ENCODE assay signal across 8 cellular contexts in the genomic region with DNA sequence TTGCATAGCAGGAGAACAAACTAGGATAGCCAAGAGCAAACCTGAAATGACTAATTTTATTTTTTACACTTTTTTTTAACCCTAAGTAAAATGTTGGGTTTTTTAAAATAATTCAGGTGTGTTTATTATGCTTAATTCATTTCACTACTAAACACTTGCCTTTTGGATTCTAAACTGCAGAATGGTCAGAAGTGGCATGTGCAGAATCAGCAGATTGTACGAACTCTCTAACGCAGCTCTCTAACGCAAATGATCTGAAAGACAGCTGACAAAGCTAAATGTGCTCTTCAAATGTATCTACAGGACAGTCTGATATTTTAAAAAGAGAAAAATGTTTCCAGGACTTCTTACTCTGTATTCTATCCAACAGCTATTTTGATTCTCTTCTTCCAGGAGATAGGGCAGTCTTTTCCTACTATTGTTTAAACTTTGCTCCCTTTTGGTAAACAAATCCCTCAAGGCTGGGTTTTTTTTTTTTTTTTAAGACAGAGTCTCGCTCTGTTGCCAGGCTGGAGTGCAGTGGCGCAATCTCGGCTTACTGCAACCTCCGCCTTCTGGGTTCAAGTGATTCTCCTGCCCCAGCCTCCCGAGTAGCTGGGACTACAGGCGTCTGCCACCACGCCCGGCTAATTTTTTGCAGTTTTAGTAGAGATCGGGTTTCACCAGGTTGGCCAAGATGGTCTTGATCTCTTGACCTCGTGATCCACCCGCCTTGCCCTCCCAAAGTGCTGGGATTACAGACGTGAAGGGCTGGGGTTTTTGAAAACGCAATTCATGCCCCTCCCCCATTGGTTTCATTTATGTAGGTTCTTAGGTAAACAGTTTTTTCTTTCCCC. TPM values are rescaled to one million over a fixed set of nuclear protein-coding genes. Genes with fewer than 3 reads are reported as not detected.
DNase-seq lines count a peak whose midpoint lies in the region; ATAC-seq and TF ChIP-seq lines count a peak whose summit lies in the region.

No MANE protein-coding gene starts in this region.

- DNase-seq in activated naive CD4-positive, alpha-beta T cell treated with anti-CD3 and anti-CD28 coated beads for 36 hours, result peak; percentile 27
- DNase-seq in activated naive CD4-positive, alpha-beta T cell treated with anti-CD3 and anti-CD28 coated beads, Interleukin-2, amount 50 U/mL, for 16 hours, result no peak
- DNase-seq in astrocyte of the cerebellum (ENCODE audit: low read depth), result no peak
- DNase-seq in thyroid gland, result peak; percentile 24 to 33
- no peak for DNase-seq in SK-N-DZ (ENCODE audit: low spot score)
- DNase-seq in NOMO-1 treated with DMSO at 0.1 percent for 48 hours (lab: John Stamatoyannopoulos, UW; ENCODE audit: unreplicated experiment), result no peak

- no peak for TF ChIP-seq CTCF in astrocyte of the cerebellum (IDR thresholded peaks at IDR 0.05; ENCODE audit: low read depth, low read length, missing control alignments)
- no peak for TF ChIP-seq CTCF in liver (IDR thresholded peaks at IDR 0.05; ENCODE audit: low read depth, low read length, missing input control)
- TF ChIP-seq CTCF in thyroid gland (IDR thresholded peaks at IDR 0.05), result no peak

- peak overlapping the region; percentile 89 to 96 for H3K27ac ChIP-seq in liver (ENCODE audit: low read depth in 1 of 2, low read length in 2 of 2)
- peak overlapping the region; percentile 91 to 99 (median 99) for H3K27ac ChIP-seq in thyroid gland

- H3K4me3 ChIP-seq in astrocyte of the cerebellum (ENCODE audit: low read depth, low read length) (peak overlapping the region; percentile 91), liver (ENCODE audit: low read depth in 1 of 3, low read length in 3 of 3) (peak overlapping the region; percentile 90 to 94 (median 92)), thyroid gland (replicated peaks in 1 of 3) (peak overlapping the region in 2 of 3 donors; percentile 95 to 96)

- H3K4me1 Mint-ChIP-seq in activated naive CD4-positive, alpha-beta T cell treated with anti-CD3 and anti-CD28 coated beads for 36 hours (ENCODE audit: low read depth), result peaks cover 52% of the 10 kb centered on the region

- H3K27me3 Mint-ChIP-seq in activated naive CD4-positive, alpha-beta T cell treated with anti-CD3 and anti-CD28 coated beads for 36 hours (ENCODE audit: low read depth), result no peaks in the 10 kb centered on the region

- H3K36me3 ChIP-seq in liver (ENCODE audit: control insufficient read depth in 4 of 4, insufficient read depth in 3 of 4, low read depth in 1 of 4, low read length in 3 of 4) (peaks cover 0 to 5% (median 2%) of the 10 kb centered on the region in 4 donors), thyroid gland (no peaks in the 10 kb centered on the region)

- H3K4me1 ChIP-seq in liver (ENCODE audit: control insufficient read depth in 4 of 4, insufficient read depth in 4 of 4, low read length in 3 of 4) (peaks cover 8 to 63% (median 39%) of the 10 kb centered on the region in 4 donors), thyroid gland (peaks cover 35 to 44% of the 10 kb centered on the region in 2 donors)

- H3K4me3 Mint-ChIP-seq in activated naive CD4-positive, alpha-beta T cell treated with anti-CD3 and anti-CD28 coated beads for 36 hours, result peak overlapping the region; percentile 94

- H3K9me3 ChIP-seq in liver (ENCODE audit: control insufficient read depth in 4 of 4, low read length in 3 of 4) (no peaks in the 10 kb centered on the region), thyroid gland (no peaks in the 10 kb centered on the region)

- H3K9ac ChIP-seq in liver (ENCODE audit: low read depth in 1 of 2, low read length in 2 of 2), result peak overlapping the region; percentile 85 to 92

- H3K27ac Mint-ChIP-seq in activated naive CD4-positive, alpha-beta T cell treated with anti-CD3 and anti-CD28 coated beads for 36 hours, result peak overlapping the region; percentile 91

- no peak for ATAC-seq in GM19455 (IDR thresholded peaks at IDR 0.05; ENCODE audit: unreplicated experiment)

- peaks cover 6% of the 10 kb centered on the region for H3K36me3 Mint-ChIP-seq in activated naive CD4-positive, alpha-beta T cell treated with anti-CD3 and anti-CD28 coated beads for 36 hours (ENCODE audit: low read depth)

- CTCF ChIA-PET in activated naive CD4-positive, alpha-beta T cell treated with anti-CD3 and anti-CD28 coated beads for 36 hours (lab: Charles Lee), result interaction anchor here (0.6 to 2.4 kb wide), 12 partner anchors 9 to 313 kb away, joined by 3 to 8 read pairs (median 4); partner anchors contain the start of genes C9orf40 and CARNMT1

- H3K9me3 Mint-ChIP-seq in activated naive CD4-positive, alpha-beta T cell treated with anti-CD3 and anti-CD28 coated beads for 36 hours, result no peaks in the 10 kb centered on the region

- H3K27me3 ChIP-seq in liver (ENCODE audit: control insufficient read depth in 4 of 4, insufficient read depth in 4 of 4, low read length in 3 of 4) (no peaks in the 10 kb centered on the region), thyroid gland (no peaks in the 10 kb centered on the region)

- intact Hi-C loops in activated naive CD4-positive, alpha-beta T cell treated with anti-CD3 and anti-CD28 coated beads for 36 hours (cut with micrococcal nuclease), result loop anchor here (1.0 to 5.0 kb wide), 10 partner anchors 9 to 1954 kb away; partner anchors contain the start of genes ANXA1, CARNMT1, PCSK5 and RFK
- intact Hi-C loops in thyroid gland (cut with DNase I), result loop anchor here (10.0 kb wide), 1 partner anchor 62 kb away; the partner anchor contains the start of gene CARNMT1

- 7% methylated on average over 16 of the region's 16 CpGs for WGBS in liver
- WGBS in thyroid gland, 2 donors, result 22 to 27% methylated on average over 15 to 16 of the region's 16 CpGs

- in situ Hi-C loops in astrocyte of the cerebellum (cut with HindIII; ENCODE audit: low sequenced_read_pairs), result no loop called here

- no peak for TF ChIP-seq POLR2A in thyroid gland (IDR thresholded peaks at IDR 0.05)

- TF ChIP-seq RAD21 in liver (IDR thresholded peaks at IDR 0.05), result no peak

TF ChIP-seq in liver, 16 proteins besides CTCF, POLR2A, EP300 and RAD21:
- TF ChIP-seq HNF4A (conservative IDR thresholded peaks at IDR 0.05) (peak; percentile 59), RXRA (IDR thresholded peaks at IDR 0.05) (peak; percentile 9 to 31), NR2F2 (IDR thresholded peaks at IDR 0.05) (peak; percentile 47), TAF1 (conservative IDR thresholded peaks at IDR 0.05) (peak; percentile 13), REST (IDR thresholded peaks at IDR 0.05) (no peak)

RNA-seq across cellular contexts. Expression of gene NMRK1, which starts 1.3 kb away (rescaled TPM):
- total RNA-seq in activated naive CD4-positive, alpha-beta T cell treated with anti-CD3 and anti-CD28 coated beads for 36 hours, result 10 to 100 TPM; 20.6 to 22.6 TPM
- total RNA-seq in liver, result 10 to 100 TPM in 1 of 2 donors, 1 to 10 TPM in 1; 6.8 to 17.7 TPM
- 10 to 100 TPM; 14.2 to 32.2 TPM for polyA plus RNA-seq in liver
- total RNA-seq in thyroid gland, result 10 to 100 TPM; 20.8 to 53.8 (median 28.1) TPM
- 0.82 and 1.2 TPM in 2 replicates for polyA plus RNA-seq in SK-N-DZ (2014; cell fraction: cytosol; rRNA removed)
- polyA plus RNA-seq in SK-N-DZ (2014; cell fraction: nucleus; rRNA removed), result 0.97 and 1.9 TPM in 2 replicates

RNA-seq across cellular contexts. Expression of gene OSTF1, which starts 1.7 kb away (rescaled TPM):
- 100 to 1,000 TPM; 102 to 104 TPM for total RNA-seq in activated naive CD4-positive, alpha-beta T cell treated with anti-CD3 and anti-CD28 coated beads for 36 hours
- 10 to 100 TPM; 26.9 to 29.7 TPM for total RNA-seq in liver
- polyA plus RNA-seq in liver, result 10 to 100 TPM; 19.8 to 26.9 TPM
- 10 to 100 TPM; 34.7 to 36.6 (median 35.6) TPM for total RNA-seq in thyroid gland
- polyA plus RNA-seq in SK-N-DZ (2014; cell fraction: cytosol; rRNA removed), result 2.1 and 2.4 TPM in 2 replicates
- 1.3 and 1.4 TPM in 2 replicates for polyA plus RNA-seq in SK-N-DZ (2014; cell fraction: nucleus; rRNA removed)

RNA-seq across cellular contexts. Expression of gene CARNMT1, which starts 58.6 kb away (rescaled TPM):
- 10 to 100 TPM; 17.7 to 24.0 TPM for total RNA-seq in activated naive CD4-positive, alpha-beta T cell treated with anti-CD3 and anti-CD28 coated beads for 36 hours
- total RNA-seq in liver (10 to 100 TPM; 15.6 to 19.7 TPM), thyroid gland (10 to 100 TPM; 31.4 to 46.5 (median 37.6) TPM)
- polyA plus RNA-seq in liver, result 1 to 10 TPM; 5.1 to 7.0 TPM
- polyA plus RNA-seq in SK-N-DZ (2014; cell fraction: cytosol; rRNA removed), result 8.3 and 10.8 TPM in 2 replicates
- polyA plus RNA-seq in SK-N-DZ (2014; cell fraction: nucleus; rRNA removed), result 8.6 and 10.0 TPM in 2 replicates

Comparison
In these comparisons a context has a peak if more than half of its experiments do, and no peak if none do; other contexts are left out.
1. DNase-seq: peak in activated naive CD4-positive, alpha-beta T cell treated with anti-CD3 and anti-CD28 coated beads for 36 hours (single experiment) and thyroid gland (2 of 2); none in activated naive CD4-positive, alpha-beta T cell treated with anti-CD3 and anti-CD28 coated beads, Interleukin-2, amount 50 U/mL, for 16 hours (single experiment), astrocyte of the cerebellum (single experiment), SK-N-DZ (single experiment) and NOMO-1 treated with DMSO at 0.1 percent for 48 hours (single experiment).
2. Peak in every context shown above with its lines, with median percentiles within 50 percentile points of each other: H3K4me3 ChIP-seq.